7 cellular contexts compared by ENCODE assay signal in genomic region chr3:31101285-31101684, GRCh38.
DNase-seq lines count a peak whose midpoint lies in the region; FAIRE-seq and TF ChIP-seq lines count a peak whose summit lies in the region.
"Not testable (repeated sequence)": the region's sequence is repeated elsewhere in the genome, so short reads cannot be mapped to it uniquely, and the experiment has no call there.

No MANE protein-coding gene starts in this region.

- not testable (repeated sequence) for H2AK5ac ChIP-seq in H9 (ENCODE audit: insufficient read length, low read length)

- DNase-seq in H9 (peak; percentile 31), NCI-H69 (lab: John Stamatoyannopoulos, UW) (peak; percentile 76), mammary epithelial cell (peak; percentile 43)
- DNase-seq in epithelial cell of prostate (ENCODE audit: low read depth, low spot score); keratinocyte (ENCODE audit: low read depth, low spot score); mesothelial cell of epicardium (ENCODE audit: low spot score in 2 of 2, unreplicated experiment in 2 of 2): not testable (repeated sequence)

- H4K5ac ChIP-seq in H9 (ENCODE audit: insufficient read length, low read depth, low read length): not testable (repeated sequence)

- not testable (repeated sequence) for H3K4me1 ChIP-seq in H9 (ENCODE audit: insufficient read depth, low read length)
- H3K4me1 ChIP-seq in mammary epithelial cell (ENCODE audit: insufficient read depth, low read length) (peaks cover 48% of the 10 kb centered on the region), keratinocyte (ENCODE audit: control insufficient read depth, extremely low read depth, insufficient read depth, low read length) (peaks cover 54% of the 10 kb centered on the region)

- not testable (repeated sequence) for H3K27ac ChIP-seq in H9 (ENCODE audit: insufficient read length, low read depth, low read length); mammary epithelial cell (ENCODE audit: insufficient read depth, low read depth, low read length)
- H3K27ac ChIP-seq in epithelial cell of prostate (peak overlapping the region; percentile 1), keratinocyte (ENCODE audit: control insufficient read depth, insufficient read depth, low read length) (peak overlapping the region; percentile 18)

- WGBS in H9 (ENCODE audit: extremely low coverage, insufficient read length, low lambda C conversion rate): no CpG with 5 or more reads among the region's 1 CpG
- 0% methylated on average over 1 of the region's 1 CpG for WGBS in mammary epithelial cell (ENCODE audit: low coverage, missing lambda C conversion rate)

- H3K9ac ChIP-seq in H9 (ENCODE audit: extremely low read depth, insufficient read length, low read length); mammary epithelial cell (ENCODE audit: insufficient read depth, low read length); keratinocyte (ENCODE audit: control insufficient read depth, extremely low read depth, insufficient read depth, low read length): not testable (repeated sequence)

- not testable (repeated sequence) for H4K20me1 ChIP-seq in H9 (ENCODE audit: control insufficient read depth, insufficient read depth, insufficient read length); mammary epithelial cell (ENCODE audit: insufficient read depth, low read length); keratinocyte (ENCODE audit: control insufficient read depth, extremely low read depth, insufficient read depth, low read length)

- not testable (repeated sequence) for H3K27ac Mint-ChIP-seq in H9
- H3K27ac Mint-ChIP-seq in T-helper 1 cell treated with Interleukin-12 subunit alpha and Interleukin-12 subunit beta and Interleukin-4 antibody, amounts not matched to agents 30 μg/mL and 1 μg/mL, for 36 hours: peak overlapping the region; percentile 34
- H3K27ac Mint-ChIP-seq in mesothelial cell of epicardium: peak overlapping the region; percentile 68

- peaks cover 8 to 16% of the 10 kb centered on the region in 2 experiments for H3K4me1 Mint-ChIP-seq in H9
- peaks cover 28% of the 10 kb centered on the region for H3K4me1 Mint-ChIP-seq in T-helper 1 cell treated with Interleukin-12 subunit alpha and Interleukin-12 subunit beta and Interleukin-4 antibody, amounts not matched to agents 30 μg/mL and 1 μg/mL, for 36 hours (ENCODE audit: low read depth)
- peaks cover 14% of the 10 kb centered on the region for H3K4me1 Mint-ChIP-seq in mesothelial cell of epicardium

- CTCF ChIA-PET in mammary epithelial cell (lab: Charles Lee; ENCODE audit: low non-redundant PET): not testable (repeated sequence)

- not testable (repeated sequence) for TF ChIP-seq CTCF in H9 (conservative IDR thresholded peaks at IDR 0.05); mammary epithelial cell (conservative IDR thresholded peaks at IDR 0.05 in 1 of 2, IDR thresholded peaks at IDR 0.05 in 1 of 2; ENCODE audit: extremely low read depth in 1 of 2, insufficient read depth in 1 of 2, low read depth in 1 of 2, low read length in 2 of 2); keratinocyte (optimal IDR thresholded peaks at IDR 0.05 in 1 of 3, IDR thresholded peaks at IDR 0.05 in 1 of 3, conservative IDR thresholded peaks at IDR 0.05 in 1 of 3; ENCODE audit: extremely low read depth in 1 of 3, insufficient read depth in 2 of 3, low read length in 3 of 3); mesothelial cell of epicardium (IDR thresholded peaks at IDR 0.05; ENCODE audit: unreplicated experiment)

- not testable (repeated sequence) for H2BK5ac ChIP-seq in H9 (ENCODE audit: insufficient read length, low read length)

- not testable (repeated sequence) for BruUV-seq in mammary epithelial cell (replicated peaks; lab: Mats Ljungman, UMichigan)

- not testable (repeated sequence) for H4K8ac ChIP-seq in H9 (replicated peaks; ENCODE audit: insufficient read length, low read depth, low read length)

- H3K23me2 ChIP-seq in H9 (ENCODE audit: insufficient read length, low read depth, low read length, poor library complexity, severe bottlenecking): not testable (repeated sequence)

- not testable (repeated sequence) for H3K36me3 ChIP-seq in mammary epithelial cell (ENCODE audit: insufficient read depth, low read length); keratinocyte (ENCODE audit: control insufficient read depth in 2 of 2, extremely low read depth in 1 of 2, insufficient read depth in 2 of 2, low read length in 2 of 2)

- peak; percentile 36 for FAIRE-seq in keratinocyte (lab: Jason Lieb, UNC)

- H3K4ac ChIP-seq in H9 (ENCODE audit: low read depth, low read length): not testable (repeated sequence)

- H3T11ph ChIP-seq in H9 (ENCODE audit: low read length): not testable (repeated sequence)

- dilution Hi-C loops in mammary epithelial cell (cut with HindIII; ENCODE audit: low sequenced_read_pairs); keratinocyte (cut with MboI; ENCODE audit: extremely low pct_ligation_motif_present, low sequenced_read_pairs): not testable (repeated sequence)

- not testable (repeated sequence) for H3K27me3 Mint-ChIP-seq in H9 (ENCODE audit: low read depth); T-helper 1 cell treated with Interleukin-12 subunit alpha and Interleukin-12 subunit beta and Interleukin-4 antibody, amounts not matched to agents 30 μg/mL and 1 μg/mL, for 36 hours (ENCODE audit: low read depth); mesothelial cell of epicardium (ENCODE audit: low read depth)

- H2BK120ac ChIP-seq in H9 (ENCODE audit: low read depth, low read length, poor library complexity, severe bottlenecking): not testable (repeated sequence)

- H2AFZ ChIP-seq in H9 (ENCODE audit: low read length): not testable (repeated sequence)
- H2AFZ ChIP-seq in mammary epithelial cell (ENCODE audit: low read depth, low read length): peak overlapping the region; percentile 71
- peak overlapping the region; percentile 41 for H2AFZ ChIP-seq in keratinocyte (ENCODE audit: control insufficient read depth, low read length)

- not testable (repeated sequence) for H3K4me2 ChIP-seq in H9 (ENCODE audit: insufficient read depth, insufficient read length, low read length); mammary epithelial cell (ENCODE audit: insufficient read depth, low read depth, low read length)
- peak overlapping the region; percentile 52 for H3K4me2 ChIP-seq in keratinocyte (ENCODE audit: control insufficient read depth, extremely low read depth, insufficient read depth, low read depth, low read length)

- H3K4me3 ChIP-seq in mammary epithelial cell (replicated peaks in 1 of 3; ENCODE audit: insufficient read depth in 1 of 3, low read depth in 2 of 3, low read length in 3 of 3); keratinocyte (ENCODE audit: control insufficient read depth in 2 of 3, extremely low read depth in 1 of 3, insufficient read depth in 2 of 3, low read depth in 1 of 3, low read length in 3 of 3): not testable (repeated sequence)

- not testable (repeated sequence) for H3K36me3 Mint-ChIP-seq in H9 (ENCODE audit: insufficient read depth in 1 of 3, low read depth in 3 of 3); T-helper 1 cell treated with Interleukin-12 subunit alpha and Interleukin-12 subunit beta and Interleukin-4 antibody, amounts not matched to agents 30 μg/mL and 1 μg/mL, for 36 hours (ENCODE audit: low read depth); mesothelial cell of epicardium

- not testable (repeated sequence) for H3K18ac ChIP-seq in H9 (ENCODE audit: insufficient read length, low read depth, low read length)

- H3K9me1 ChIP-seq in keratinocyte (ENCODE audit: control insufficient read depth, extremely low read depth, insufficient read depth, low read length): not testable (repeated sequence)

- not testable (repeated sequence) for H3K56ac ChIP-seq in H9 (ENCODE audit: insufficient read length, low read depth, low read length)

- not testable (repeated sequence) for H2BK15ac ChIP-seq in H9 (ENCODE audit: low read depth, low read length)

- H3K27me3 ChIP-seq in H9 (ENCODE audit: insufficient read depth, low read length); mammary epithelial cell (ENCODE audit: insufficient read depth, low read length); keratinocyte (ENCODE audit: control insufficient read depth, extremely low read depth, insufficient read depth, low read length): not testable (repeated sequence)

- H3K9me3 Mint-ChIP-seq in H9: peaks cover 10 to 12% of the 10 kb centered on the region in 2 experiments; a peak in 4 of 5 replicates
- not testable (repeated sequence) for H3K9me3 Mint-ChIP-seq in T-helper 1 cell treated with Interleukin-12 subunit alpha and Interleukin-12 subunit beta and Interleukin-4 antibody, amounts not matched to agents 30 μg/mL and 1 μg/mL, for 36 hours; mesothelial cell of epicardium

- H3K4me3 Mint-ChIP-seq in H9; T-helper 1 cell treated with Interleukin-12 subunit alpha and Interleukin-12 subunit beta and Interleukin-4 antibody, amounts not matched to agents 30 μg/mL and 1 μg/mL, for 36 hours; mesothelial cell of epicardium: not testable (repeated sequence)

- not testable (repeated sequence) for H2BK12ac ChIP-seq in H9 (ENCODE audit: insufficient read length, low read depth, low read length)

- intact Hi-C loops in mammary epithelial cell (cut with micrococcal nuclease): not testable (repeated sequence)

- H3K23ac ChIP-seq in H9 (ENCODE audit: insufficient read length, low read depth, low read length): not testable (repeated sequence)

- H3K79me1 ChIP-seq in H9 (ENCODE audit: insufficient read depth, low read depth, low read length, poor library complexity, severe bottlenecking): not testable (repeated sequence)

- in situ Hi-C loops in mammary epithelial cell (cut with MboI; ENCODE audit: low sequenced_read_pairs in 2 of 2): not testable (repeated sequence)

- H3K9me3 ChIP-seq in H9 (ENCODE audit: control insufficient read depth, low read depth, low read length); mammary epithelial cell (replicated peaks; ENCODE audit: insufficient read depth, low read length); keratinocyte (ENCODE audit: control insufficient read depth, low read depth, low read length): not testable (repeated sequence)

- H3K14ac ChIP-seq in H9 (ENCODE audit: insufficient read depth, low read length): not testable (repeated sequence)

- H3K79me2 ChIP-seq in H9 (ENCODE audit: insufficient read depth, low read length); mammary epithelial cell (ENCODE audit: insufficient read depth, low read length); keratinocyte (ENCODE audit: control insufficient read depth, insufficient read depth, low read length): not testable (repeated sequence)

- not testable (repeated sequence) for H4K91ac ChIP-seq in H9 (ENCODE audit: insufficient read length, low read depth, low read length)

- H2BK20ac ChIP-seq in H9 (ENCODE audit: low read depth, low read length, poor library complexity, severe bottlenecking): not testable (repeated sequence)
